8 cellular contexts compared by ENCODE assay signal in genomic region chr20:45306431-45306982, GRCh38. TPM values are rescaled to one million over a fixed set of nuclear protein-coding genes. Genes with fewer than 3 reads are reported as not detected.
DNase-seq lines count a peak whose midpoint lies in the region; ATAC-seq and TF ChIP-seq lines count a peak whose summit lies in the region.

Gene RBPJL, plus strand, starts transcription at chr20:45306840. Its CDS starts 83 bp downstream, at chr20:45306923.

- H3K56ac ChIP-seq in IMR-90 (ENCODE audit: extremely low read depth, insufficient read depth, low read length): no peak within 1 kb of the TSS

- no peak for TF ChIP-seq POLR2A in IMR-90 (IDR thresholded peaks at IDR 0.05; ENCODE audit: low read depth, low read length)

- H4K20me1 ChIP-seq in IMR-90 (ENCODE audit: insufficient read depth, low read length): no peaks in the 10 kb centered on the region
- no peaks in the 10 kb centered on the region for H4K20me1 ChIP-seq in hepatocyte (ENCODE audit: insufficient read depth, poor library complexity, severe bottlenecking)

- no peak within 1 kb of the TSS for H2AK9ac ChIP-seq in IMR-90 (replicated peaks; ENCODE audit: low read depth, low read length, poor library complexity)

- no peaks in the 10 kb centered on the region for H3K79me2 ChIP-seq in hepatocyte

- H3K36me3 Mint-ChIP-seq in activated T-cell treated with anti-CD3 and anti-CD28 coated beads, Interleukin-2, amount 50 U/mL, for 72 hours (ENCODE audit: insufficient read depth in 2 of 2): peaks cover 0 to 5% of the 10 kb centered on the region in 2 donors

- no TSS peak for BruUV-seq in IMR-90 (replicated peaks; lab: Mats Ljungman, UMichigan)

- peak; percentile 51; the same call in 1 of the 2 replicates for ATAC-seq in IMR-90 (ENCODE audit: low read depth)
- peak in 1 of 2 donors; percentile 21 for ATAC-seq in activated T-cell treated with anti-CD3 and anti-CD28 coated beads, Interleukin-2, amount 50 U/mL, for 72 hours (replicated peaks in 1 of 2)
- no peak for ATAC-seq in GM21723 (IDR thresholded peaks at IDR 0.05; ENCODE audit: unreplicated experiment)

- H2BK20ac ChIP-seq in IMR-90 (ENCODE audit: low read depth, low read length): no peak within 1 kb of the TSS

- H3K27ac Mint-ChIP-seq in activated T-cell treated with anti-CD3 and anti-CD28 coated beads, Interleukin-2, amount 50 U/mL, for 72 hours: no peak within 1 kb of the TSS

- no peaks in the 10 kb centered on the region for H3K9me3 Mint-ChIP-seq in activated T-cell treated with anti-CD3 and anti-CD28 coated beads, Interleukin-2, amount 50 U/mL, for 72 hours

- POLR2A ChIA-PET in IMR-90 (lab: Charles Lee; ENCODE audit: unreplicated experiment): no interaction called here

- H3K4me1 ChIP-seq in IMR-90 (ENCODE audit: control insufficient read depth, insufficient read depth, low read length) (peaks cover 2% of the 10 kb centered on the region; the same call in 1 of the 2 replicates), hepatocyte (ENCODE audit: insufficient read depth) (no peaks in the 10 kb centered on the region)

- H4K8ac ChIP-seq in IMR-90 (ENCODE audit: low read depth in 2 of 2, low read length in 2 of 2): no peak within 1 kb of the TSS

- H2BK15ac ChIP-seq in IMR-90 (ENCODE audit: low read depth, low read length): no peak within 1 kb of the TSS

- H3K36me3 ChIP-seq in IMR-90 (ENCODE audit: control insufficient read depth, insufficient read depth, low read length) (no peaks in the 10 kb centered on the region), hepatocyte (replicated peaks; ENCODE audit: insufficient read depth, low read depth) (no peaks in the 10 kb centered on the region)

- DNase-seq in AG08395 (ENCODE audit: low spot score): peak; percentile 45
- DNase-seq in IMR-90: no peak
- peak; percentile 62 to 70 for DNase-seq in activated T-cell treated with anti-CD3 and anti-CD28 coated beads, Interleukin-2, amount 50 U/mL, for 72 hours
- no peak for DNase-seq in hepatocyte (ENCODE audit: low spot score)
- peak; percentile 31 for DNase-seq in stimulated activated CD8-positive, alpha-beta memory T cell treated with anti-CD3 and anti-CD28 coated beads, Interleukin-15, amount 100 ng/mL, for 24 hours (ENCODE audit: low read depth)
- no peak for DNase-seq in cerebellar nuclear complex (lab: John Stamatoyannopoulos, UW)
- no peak for DNase-seq in NCI-H524 treated with DMSO at 0.1 percent for 48 hours (lab: John Stamatoyannopoulos, UW)

- no peak for TF ChIP-seq RAD21 in IMR-90 (IDR thresholded peaks at IDR 0.05; ENCODE audit: low read length)

- no peaks in the 10 kb centered on the region for H3K9me2 ChIP-seq in hepatocyte (replicated peaks; ENCODE audit: insufficient read depth)

- no peak within 1 kb of the TSS for H3K14ac ChIP-seq in IMR-90 (replicated peaks; ENCODE audit: low read depth, low read length)

- H3K18ac ChIP-seq in IMR-90 (ENCODE audit: low read depth, low read length): no peak within 1 kb of the TSS

- no peaks in the 10 kb centered on the region for H3K9me1 ChIP-seq in IMR-90 (ENCODE audit: insufficient read depth, low read length)

- H3K9ac ChIP-seq in IMR-90 (ENCODE audit: low read depth, low read length): no peak within 1 kb of the TSS

- no peak within 1 kb of the TSS for H3K23ac ChIP-seq in IMR-90 (ENCODE audit: low read depth, low read length)

- peaks cover 76% of the 10 kb centered on the region for H3K27me3 Mint-ChIP-seq in activated T-cell treated with anti-CD3 and anti-CD28 coated beads, Interleukin-2, amount 50 U/mL, for 72 hours (ENCODE audit: low read depth)

- H2AFZ ChIP-seq in IMR-90 (replicated peaks; ENCODE audit: low read length, poor library complexity) (peak within 1 kb of the TSS; percentile 77), hepatocyte (no peak within 1 kb of the TSS)

- TF ChIP-seq CTCF in IMR-90 (conservative IDR thresholded peaks at IDR 0.05; ENCODE audit: low read depth, low read length) (peak; percentile 64), hepatocyte (IDR thresholded peaks at IDR 0.05; ENCODE audit: poor library complexity) (peak; percentile 64)

- H2BK5ac ChIP-seq in IMR-90 (ENCODE audit: low read depth, low read length, poor library complexity, severe bottlenecking): no peak within 1 kb of the TSS

- no peak within 1 kb of the TSS for H2BK120ac ChIP-seq in IMR-90 (ENCODE audit: low read depth, low read length)

- H3K9me3 ChIP-seq in IMR-90 (ENCODE audit: control insufficient read depth, insufficient read depth, low read length): no peaks in the 10 kb centered on the region
- no peaks in the 10 kb centered on the region for H3K9me3 ChIP-seq in hepatocyte (ENCODE audit: low read depth)

- in situ Hi-C loops in IMR-90 (cut with MboI; ENCODE audit: low sequenced_read_pairs): no loop called here

- H2AK5ac ChIP-seq in IMR-90 (ENCODE audit: low read depth, low read length): no peak within 1 kb of the TSS

- H3K27ac ChIP-seq in IMR-90 (ENCODE audit: insufficient read depth, low read length) (no peak within 1 kb of the TSS), hepatocyte (no peak within 1 kb of the TSS)

- H3K79me1 ChIP-seq in IMR-90 (ENCODE audit: low read depth in 1 of 2, low read length in 2 of 2): no peaks in the 10 kb centered on the region

- intact Hi-C loops in IMR-90 (cut with micrococcal nuclease): no loop called here

- H3K4me2 ChIP-seq in IMR-90 (ENCODE audit: low read depth, low read length) (peak within 1 kb of the TSS; percentile 56; the same call in 1 of the 2 replicates), hepatocyte (peak within 1 kb of the TSS; percentile 20)

- H3K27me3 ChIP-seq in IMR-90 (ENCODE audit: control insufficient read depth, insufficient read depth, low read length) (peaks cover 53% of the 10 kb centered on the region), hepatocyte (no peaks in the 10 kb centered on the region)

- H3K4me3 ChIP-seq in IMR-90 (ENCODE audit: insufficient read depth, low read depth, low read length): no peak within 1 kb of the TSS
- H3K4me3 ChIP-seq in hepatocyte: no peak within 1 kb of the TSS

- H3K4me1 Mint-ChIP-seq in activated T-cell treated with anti-CD3 and anti-CD28 coated beads, Interleukin-2, amount 50 U/mL, for 72 hours (ENCODE audit: low read depth): peaks cover 32% of the 10 kb centered on the region

- CTCF ChIA-PET in IMR-90 (lab: Yijun Ruan, JAX): no interaction called here

- no peak within 1 kb of the TSS for H3K4ac ChIP-seq in IMR-90 (ENCODE audit: low read depth, low read length)

- H4K91ac ChIP-seq in IMR-90 (ENCODE audit: insufficient read depth, low read depth, low read length): no peak within 1 kb of the TSS

- no peak within 1 kb of the TSS for H3K4me3 Mint-ChIP-seq in activated T-cell treated with anti-CD3 and anti-CD28 coated beads, Interleukin-2, amount 50 U/mL, for 72 hours

- H4K5ac ChIP-seq in IMR-90 (ENCODE audit: low read depth, low read length): no peak within 1 kb of the TSS

- 10% methylated on average over 28 of the region's 41 CpGs; no CpG with 5 or more reads in 1 of the 2 experiments for WGBS in IMR-90 (ENCODE audit: extremely low coverage in 2 of 2, insufficient read length in 1 of 2), 2 experiments
- 46% methylated on average over 26 of the region's 41 CpGs for WGBS in hepatocyte (ENCODE audit: low lambda C conversion rate, missing lambda C conversion rate)

- dilution Hi-C loops in IMR-90 (cut with HindIII; ENCODE audit: low sequenced_read_pairs, unreplicated experiment): no loop called here

TF ChIP-seq in IMR-90, 13 proteins besides CTCF, POLR2A, EP300 and RAD21:
- TF ChIP-seq SMC3 (IDR thresholded peaks at IDR 0.05; ENCODE audit: low read depth, low read length): 0 out of 2 replicates have a peak, but pooled peaks have one; percentile 29
- TF ChIP-seq ELK1 (IDR thresholded peaks at IDR 0.05; ENCODE audit: borderline replicate concordance, low read depth, low read length): no peak
TF ChIP-seq in IMR-90: peak in this region for 1.

RNA-seq across cellular contexts. Expression of gene RBPJL, which starts in this region (rescaled TPM):
- total RNA-seq in IMR-90 (2012; rRNA removed) (not detected in 2 replicates), hepatocyte (not detected in 2 replicates)
- polyA plus RNA-seq in IMR-90 (2012; rRNA removed) (not detected in 2 replicates), hepatocyte (not detected in 2 replicates)
- not detected in 2 replicates for polyA plus RNA-seq in IMR-90 (2012; cell fraction: cytosol; rRNA removed)
- polyA plus RNA-seq in IMR-90 (2012; cell fraction: nucleus; rRNA removed; ENCODE audit: low replicate concordance): not detected in 2 replicates
- total RNA-seq in activated T-cell treated with anti-CD3 and anti-CD28 coated beads, Interleukin-2, amount 50 U/mL, for 72 hours: not detected

Comparison
In these comparisons a context has a peak if more than half of its experiments do, and no peak if none do; other contexts are left out.
1. Peak in ATAC-seq and H3K4me2 ChIP-seq in IMR-90; RNA of the gene not detected or under 1 TPM.
2. Peak in DNase-seq in activated T-cell treated with anti-CD3 and anti-CD28 coated beads, Interleukin-2, amount 50 U/mL, for 72 hours; RNA of the gene not detected or under 1 TPM.
3. DNase-seq: peak in AG08395 (single experiment) and stimulated activated CD8-positive, alpha-beta memory T cell treated with anti-CD3 and anti-CD28 coated beads, Interleukin-15, amount 100 ng/mL, for 24 hours (single experiment); none in IMR-90 (single experiment), hepatocyte (single experiment), cerebellar nuclear complex (0 of 2) and NCI-H524 treated with DMSO at 0.1 percent for 48 hours (single experiment).